Comparison of ENCODE assay signal across 8 cellular contexts in the genomic region with DNA sequence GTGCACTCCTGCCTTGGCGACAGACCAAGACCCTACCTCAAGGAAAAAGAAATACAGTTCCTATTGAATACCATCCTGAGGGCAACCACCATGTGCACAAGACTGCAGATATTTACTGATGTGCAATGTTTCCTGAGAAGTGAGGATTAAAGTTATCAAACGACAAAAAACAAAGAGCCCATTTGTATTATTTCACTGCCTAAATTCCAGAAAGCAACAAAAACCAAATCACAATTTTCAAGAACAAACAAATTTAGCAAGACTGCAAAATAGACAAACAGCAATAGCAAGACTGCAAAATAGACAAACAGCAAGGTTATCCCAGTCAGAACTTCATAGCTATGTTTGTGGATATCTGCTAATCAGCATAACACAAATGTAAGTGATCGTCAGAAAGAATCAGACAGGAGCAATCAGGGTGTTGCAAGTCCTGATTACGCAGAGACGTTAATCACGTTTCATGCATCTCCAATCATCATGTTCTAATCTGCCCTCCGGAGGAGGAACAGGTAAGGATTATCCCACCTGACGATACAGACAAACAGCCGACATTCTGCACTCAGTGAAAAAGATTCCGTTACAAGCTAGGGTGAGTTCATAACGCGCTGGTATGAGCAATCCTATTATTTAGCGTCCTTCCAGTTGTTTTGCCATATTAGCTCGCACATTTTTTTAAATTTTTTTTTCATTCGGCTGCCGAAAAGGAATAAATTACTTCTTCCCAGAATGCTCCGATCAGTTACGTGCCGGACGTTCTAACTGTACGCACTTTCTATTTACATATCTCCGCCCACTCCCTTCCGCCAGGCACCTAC. TPM values are rescaled to one million over a fixed set of nuclear protein-coding genes. Genes with fewer than 3 reads are reported as not detected.
DNase-seq lines count a peak whose midpoint lies in the region; ATAC-seq and TF ChIP-seq lines count a peak whose summit lies in the region.

No MANE protein-coding gene starts in this region.

- peak overlapping the region; percentile 49 for H3K27ac ChIP-seq in H9 (ENCODE audit: insufficient read length, low read depth, low read length)
- peak overlapping the region; percentile 96 for H3K27ac ChIP-seq in neural cell (ENCODE audit: low read length)
- peak overlapping the region; percentile 88 to 92 (median 92) for H3K27ac ChIP-seq in upper lobe of left lung

- H3K79me2 ChIP-seq in H9 (ENCODE audit: insufficient read depth, low read length) (no peaks in the 10 kb centered on the region), neural cell (replicated peaks; ENCODE audit: insufficient read depth, low read length) (no peaks in the 10 kb centered on the region)

- peak; percentile 98 to 100 (median 99) for TF ChIP-seq POLR2A in upper lobe of left lung (IDR thresholded peaks at IDR 0.05)

- H3K14ac ChIP-seq in H9 (ENCODE audit: insufficient read depth, low read length), result peak overlapping the region; percentile 80; the same call in 1 of the 2 replicates

- no peak overlapping the region for H2BK15ac ChIP-seq in H9 (ENCODE audit: low read depth, low read length)

- H4K20me1 ChIP-seq in H9 (ENCODE audit: control insufficient read depth, insufficient read depth, insufficient read length) (no peaks in the 10 kb centered on the region), neural cell (ENCODE audit: insufficient read depth) (no peaks in the 10 kb centered on the region)

- ATAC-seq in upper lobe of left lung (ENCODE audit: low FRiP score in 2 of 2), result peak; percentile 92 to 93

- H3K27me3 Mint-ChIP-seq in H9 (ENCODE audit: low read depth), result no peaks in the 10 kb centered on the region

- H3K9me2 ChIP-seq in neural cell (ENCODE audit: insufficient read depth, low read length), result no peaks in the 10 kb centered on the region

- TF ChIP-seq CTCF in H9 (conservative IDR thresholded peaks at IDR 0.05), result no peak
- TF ChIP-seq CTCF in neural cell (IDR thresholded peaks at IDR 0.05; ENCODE audit: poor library complexity, severe bottlenecking), result peak; percentile 23
- TF ChIP-seq CTCF in upper lobe of left lung (IDR thresholded peaks at IDR 0.05), result peak in 3 of 6 experiments; percentile 9 to 19 (median 19)

- H3K36me3 ChIP-seq in neural cell (ENCODE audit: insufficient read depth, low read length), result no peaks in the 10 kb centered on the region
- no peaks in the 10 kb centered on the region for H3K36me3 ChIP-seq in upper lobe of left lung

- H4K5ac ChIP-seq in H9 (ENCODE audit: insufficient read length, low read depth, low read length), result no peak overlapping the region

- H2BK20ac ChIP-seq in H9 (ENCODE audit: low read depth, low read length, poor library complexity, severe bottlenecking), result no peak overlapping the region

- no peaks in the 10 kb centered on the region for H3K79me1 ChIP-seq in H9 (ENCODE audit: insufficient read depth, low read depth, low read length, poor library complexity, severe bottlenecking)

- peak overlapping the region; percentile 77 for H3K18ac ChIP-seq in H9 (ENCODE audit: insufficient read length, low read depth, low read length)

- H2BK12ac ChIP-seq in H9 (ENCODE audit: insufficient read length, low read depth, low read length), result no peak overlapping the region

- H2AFZ ChIP-seq in H9 (ENCODE audit: low read length) (no peak overlapping the region), neural cell (ENCODE audit: low read depth, low read length) (peak overlapping the region; percentile 35)

- no peak overlapping the region; the same call in 1 of the 2 replicates for H3K4ac ChIP-seq in H9 (ENCODE audit: low read depth, low read length)

- H3F3A ChIP-seq in neural cell (ENCODE audit: insufficient read depth, low read length, poor library complexity, severe bottlenecking), result peaks cover 9% of the 10 kb centered on the region

- TF ChIP-seq EP300 in neural cell (conservative IDR thresholded peaks at IDR 0.05; ENCODE audit: poor library complexity, severe bottlenecking), result peak; percentile 87
- TF ChIP-seq EP300 in upper lobe of left lung (IDR thresholded peaks at IDR 0.05), result peak in 1 of 4 donors; percentile 94

- peak overlapping the region; percentile 74 to 90 for H3K4me3 Mint-ChIP-seq in H9

- peak overlapping the region; percentile 73 for H2BK5ac ChIP-seq in H9 (ENCODE audit: insufficient read length, low read length)

- no peak overlapping the region for H3T11ph ChIP-seq in H9 (ENCODE audit: low read length)

- no peak overlapping the region for H3K23ac ChIP-seq in H9 (ENCODE audit: insufficient read length, low read depth, low read length)

- H3K4me1 ChIP-seq in H9 (ENCODE audit: insufficient read depth, low read length) (peaks cover 5% of the 10 kb centered on the region; the same call in 1 of the 2 replicates), upper lobe of left lung (peaks cover 25 to 44% (median 29%) of the 10 kb centered on the region in 4 donors)

- H3K4me1 Mint-ChIP-seq in H9, result peaks cover 26 to 28% of the 10 kb centered on the region in 2 experiments

- H2BK120ac ChIP-seq in H9 (ENCODE audit: low read depth, low read length, poor library complexity, severe bottlenecking), result no peak overlapping the region

- peak overlapping the region; percentile 79 for H3K9ac ChIP-seq in H9 (ENCODE audit: extremely low read depth, insufficient read length, low read length)
- H3K9ac ChIP-seq in neural cell (ENCODE audit: low read length), result peak overlapping the region; percentile 76

- H3K27me3 ChIP-seq in H9 (ENCODE audit: insufficient read depth, low read length) (no peaks in the 10 kb centered on the region), neural cell (ENCODE audit: insufficient read depth, low read depth, low read length) (no peaks in the 10 kb centered on the region), upper lobe of left lung (no peaks in the 10 kb centered on the region)

- H3K9me3 ChIP-seq in H9 (ENCODE audit: control insufficient read depth, low read depth, low read length) (no peaks in the 10 kb centered on the region), neural cell (ENCODE audit: low read length) (no peaks in the 10 kb centered on the region), upper lobe of left lung (no peaks in the 10 kb centered on the region)

- DNase-seq in GF-D8 (lab: John Stamatoyannopoulos, UW), result peak; percentile 84
- DNase-seq in H9, result peak; percentile 94
- DNase-seq in LoVo (ENCODE audit: low spot score), result peak; percentile 91
- peak; percentile 98 for DNase-seq in RPMI7951 (ENCODE audit: low read depth)
- peak; percentile 67 for DNase-seq in activated gamma-delta T cell treated with anti-CD3 and anti-CD28 coated beads, Interleukin-2, amount 50 U/mL, for 16 hours (ENCODE audit: low read depth)
- peak; percentile 95 for DNase-seq in fibroblast of the conjunctiva (ENCODE audit: low read depth)
- DNase-seq in upper lobe of left lung, result peak in 1 of 2 donors; percentile 87

- H3K9me3 Mint-ChIP-seq in H9, result no peaks in the 10 kb centered on the region; a peak in 1 of 5 replicates

- peak overlapping the region; percentile 100 for H3K27ac Mint-ChIP-seq in H9

- H4K91ac ChIP-seq in H9 (ENCODE audit: insufficient read length, low read depth, low read length), result no peak overlapping the region

- peak; percentile 38 for TF ChIP-seq RAD21 in neural cell (conservative IDR thresholded peaks at IDR 0.05)

- H4K8ac ChIP-seq in H9 (replicated peaks; ENCODE audit: insufficient read length, low read depth, low read length), result no peak overlapping the region

- peak overlapping the region; percentile 22 for H3K56ac ChIP-seq in H9 (ENCODE audit: insufficient read length, low read depth, low read length)

- peak overlapping the region; percentile 65 for H3K4me3 ChIP-seq in neural cell (ENCODE audit: low read length)
- peak overlapping the region in 3 of 4 donors; percentile 26 to 48 (median 39) for H3K4me3 ChIP-seq in upper lobe of left lung

- no peak overlapping the region for H2AK5ac ChIP-seq in H9 (ENCODE audit: insufficient read length, low read length)

- peaks cover 10% of the 10 kb centered on the region for H3K23me2 ChIP-seq in H9 (ENCODE audit: insufficient read length, low read depth, low read length, poor library complexity, severe bottlenecking)

- H3K4me2 ChIP-seq in H9 (ENCODE audit: insufficient read depth, insufficient read length, low read length) (peak overlapping the region; percentile 67), neural cell (ENCODE audit: low read length) (peak overlapping the region; percentile 95)

- no CpG with 5 or more reads among the region's 23 CpGs for WGBS in H9 (ENCODE audit: extremely low coverage, insufficient read length, low lambda C conversion rate)
- 0 to 1% methylated on average over 23 of the region's 23 CpGs for WGBS in upper lobe of left lung, 2 donors

- no peaks in the 10 kb centered on the region for H3K36me3 Mint-ChIP-seq in H9 (ENCODE audit: insufficient read depth in 1 of 3, low read depth in 3 of 3)

RNA-seq across cellular contexts. Expression of gene TMEM107, which starts 2.9 kb away (rescaled TPM):
- 12.7 and 14.3 TPM in 2 replicates for total RNA-seq in H9 (2021)
- 53.3 and 64.7 TPM in 2 replicates for total RNA-seq in RPMI7951 (2014; rRNA removed; shearing (Covaris generic))
- 23.3 and 31.7 TPM in 2 replicates for polyA plus RNA-seq in neural cell
- 46.0 and 56.4 TPM in 2 replicates for polyA minus RNA-seq in neural cell
- 10 to 100 TPM; 11.5 to 32.5 (median 17.3) TPM for total RNA-seq in upper lobe of left lung

RNA-seq across cellular contexts. Expression of gene VAMP2, which starts 10.5 kb away (rescaled TPM):
- total RNA-seq in H9 (2021) (22.8 and 22.9 TPM in 2 replicates), upper lobe of left lung (10 to 100 TPM; 27.2 to 75.8 (median 49.8) TPM)
- 2.0 and 2.1 TPM in 2 replicates for total RNA-seq in RPMI7951 (2014; rRNA removed; shearing (Covaris generic))
- 91.6 and 98.3 TPM in 2 replicates for polyA plus RNA-seq in neural cell
- polyA minus RNA-seq in neural cell, result 80.3 and 88.3 TPM in 2 replicates

RNA-seq across cellular contexts. Expression of gene BORCS6, which starts 16.7 kb away (rescaled TPM):
- 3.1 and 3.4 TPM in 2 replicates for total RNA-seq in H9 (2021)
- total RNA-seq in RPMI7951 (2014; rRNA removed; shearing (Covaris generic)), result 3.0 and 5.9 TPM in 2 replicates
- polyA plus RNA-seq in neural cell, result 12.1 and 13.7 TPM in 2 replicates
- polyA minus RNA-seq in neural cell, result 12.0 and 14.6 TPM in 2 replicates
- total RNA-seq in upper lobe of left lung, result 10 to 100 TPM in 4 of 6 donors, 1 to 10 TPM in 2; 7.3 to 12.5 (median 11.1) TPM

RNA-seq across cellular contexts. Expression of gene PER1, which starts 21.1 kb away (rescaled TPM):
- total RNA-seq in H9 (2021) (36.5 and 37.2 TPM in 2 replicates), upper lobe of left lung (100 to 1,000 TPM; 112 to 358 (median 288) TPM)
- total RNA-seq in RPMI7951 (2014; rRNA removed; shearing (Covaris generic)), result 3.0 and 8.2 TPM in 2 replicates
- 1.9 and 2.0 TPM in 2 replicates for polyA plus RNA-seq in neural cell
- polyA minus RNA-seq in neural cell, result 16.8 and 20.2 TPM in 2 replicates

RNA-seq across cellular contexts. Expression of gene AURKB, which starts 37.1 kb away (rescaled TPM):
- 160 and 171 TPM in 2 replicates for total RNA-seq in H9 (2021)
- 94.7 and 97.8 TPM in 2 replicates for total RNA-seq in RPMI7951 (2014; rRNA removed; shearing (Covaris generic))
- 0.84 and 4.8 TPM in 2 replicates for polyA plus RNA-seq in neural cell
- 0.97 and 2.9 TPM in 2 replicates for polyA minus RNA-seq in neural cell
- 1 to 10 TPM in 5 of 6 donors, not detected in 1; 1.8 to 8.1 (median 5.3) TPM for total RNA-seq in upper lobe of left lung
